ENCODE assay signal across 9 cellular contexts in genomic region chr4:107993969-107994368, GRCh38. TPM values are rescaled to one million over a fixed set of nuclear protein-coding genes. Genes with fewer than 3 reads are reported as not detected.
DNase-seq lines count a peak whose midpoint lies in the region; ATAC-seq and TF ChIP-seq lines count a peak whose summit lies in the region.
"Had no signal": no experiment of that assay in that cellular context is flagged by ENCODE, and none has a peak within 500 bp of the region (broad histone marks: within the 10 kb centered on the region; RNA-seq: fewer than 3 reads in every experiment).

No MANE protein-coding gene starts in this region.

- ATAC-seq in GM18517 (IDR thresholded peaks at IDR 0.05; ENCODE audit: unreplicated experiment) (peak; percentile 32), GM21390 (IDR thresholded peaks at IDR 0.05; ENCODE audit: unreplicated experiment) (peak; percentile 40), HG03342 (IDR thresholded peaks at IDR 0.05; ENCODE audit: unreplicated experiment) (peak; percentile 29)

- peaks cover 39% of the 10 kb centered on the region for H3K36me3 Mint-ChIP-seq in brain

- no peak for DNase-seq in NCI-H2029 (lab: John Stamatoyannopoulos, UW)
- DNase-seq in 8988T, result no peak
- no peak for DNase-seq in effector memory CD4-positive, alpha-beta T cell
- DNase-seq in HUDEP-2 (lab: John Stamatoyannopoulos, UW; ENCODE audit: unreplicated experiment in 76 of 76), result no peak

- H3K27me3 ChIP-seq in effector memory CD4-positive, alpha-beta T cell (replicated peaks; ENCODE audit: control insufficient read depth, insufficient read depth, low read length, poor library complexity, severe bottlenecking), result no peaks in the 10 kb centered on the region

- H3K9me3 ChIP-seq in effector memory CD4-positive, alpha-beta T cell (ENCODE audit: control insufficient read depth, low read length), result no peaks in the 10 kb centered on the region

- peaks cover 79% of the 10 kb centered on the region for H3K4me1 Mint-ChIP-seq in brain

- peak overlapping the region; percentile 3 to 66 (median 43) for H3K4me3 Mint-ChIP-seq in brain
- H3K4me3 Mint-ChIP-seq: T-helper 1 cell treated with Interleukin-12 subunit alpha and Interleukin-12 subunit beta and Interleukin-4 antibody, amounts not matched to agents 30 μg/mL and 1 μg/mL, for 36 hours had no signal

- peaks cover 0 to 3% (median 0%) of the 10 kb centered on the region in 5 experiments for H3K9me3 Mint-ChIP-seq in brain
- H3K9me3 Mint-ChIP-seq: T-helper 1 cell treated with Interleukin-12 subunit alpha and Interleukin-12 subunit beta and Interleukin-4 antibody, amounts not matched to agents 30 μg/mL and 1 μg/mL, for 36 hours had no signal

- peak overlapping the region in 2 of 5 experiments; percentile 13 to 75 for H3K27ac Mint-ChIP-seq in brain
- H3K27ac Mint-ChIP-seq: T-helper 1 cell treated with Interleukin-12 subunit alpha and Interleukin-12 subunit beta and Interleukin-4 antibody, amounts not matched to agents 30 μg/mL and 1 μg/mL, for 36 hours had no signal

- peaks cover 2% of the 10 kb centered on the region for H3K4me1 ChIP-seq in effector memory CD4-positive, alpha-beta T cell (ENCODE audit: control insufficient read depth, insufficient read depth, low read length, poor library complexity, severe bottlenecking)

- H3K27ac ChIP-seq in effector memory CD4-positive, alpha-beta T cell (ENCODE audit: insufficient read depth, low read length, poor library complexity, severe bottlenecking), result no peak overlapping the region

- H3K36me3 ChIP-seq in effector memory CD4-positive, alpha-beta T cell (ENCODE audit: control insufficient read depth, insufficient read depth, low read length), result no peaks in the 10 kb centered on the region

- peaks cover 18% of the 10 kb centered on the region for H3K27me3 Mint-ChIP-seq in brain

- no peak for TF ChIP-seq CTCF in brain (conservative IDR thresholded peaks at IDR 0.05)

- no peak overlapping the region for H3K4me3 ChIP-seq in effector memory CD4-positive, alpha-beta T cell (ENCODE audit: insufficient read depth, low read depth, low read length, poor library complexity, severe bottlenecking)

RNA-seq across cellular contexts. Expression of gene HADH, which starts 4.3 kb away (rescaled TPM):
- polyA plus RNA-seq in brain (ENCODE audit: insufficient read depth, low read depth, low replicate concordance), result 56.5 TPM
